ENCODE assay signal across 20 cellular contexts in the genomic region with DNA sequence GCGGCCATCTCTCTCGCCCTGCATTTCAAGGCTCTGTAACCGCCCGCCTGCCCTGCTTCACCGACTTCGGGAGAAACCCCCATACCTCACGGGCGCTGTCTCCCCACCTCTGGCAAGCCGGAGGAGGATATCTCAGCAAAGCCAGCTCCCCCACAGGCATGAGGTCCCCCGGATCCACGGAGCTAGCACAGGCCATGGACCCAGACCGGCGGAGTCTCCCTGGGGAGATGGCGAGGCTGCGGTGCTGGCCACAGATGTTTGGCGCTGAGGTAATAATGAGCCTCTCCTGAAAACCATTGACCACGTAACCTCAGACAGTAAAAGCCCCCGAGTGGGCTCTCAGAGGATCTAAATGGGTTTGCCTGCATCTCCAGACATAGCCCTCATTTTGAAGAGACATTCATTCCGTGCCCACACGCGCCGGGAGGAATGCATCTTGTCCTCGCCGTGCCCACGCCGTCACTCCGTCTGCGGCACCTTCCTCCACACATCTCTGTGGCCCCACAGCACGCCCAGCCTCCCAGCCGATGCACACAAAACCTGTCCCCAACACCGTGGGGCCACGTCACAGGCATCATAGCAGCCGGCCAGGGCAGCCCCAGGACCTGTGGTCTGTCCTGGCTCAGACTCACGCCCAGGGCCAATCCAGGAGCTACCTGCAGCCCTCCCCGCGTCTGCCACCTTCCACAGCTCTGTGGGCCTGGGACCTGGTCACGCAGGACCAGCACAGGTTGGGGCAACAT.
DNase-seq lines count a peak whose midpoint lies in the region; ATAC-seq and TF ChIP-seq lines count a peak whose summit lies in the region.
"Had no signal": no experiment of that assay in that cellular context is flagged by ENCODE, and none has a peak within 500 bp of the region (broad histone marks: within the 10 kb centered on the region; RNA-seq: fewer than 3 reads in every experiment).

No MANE protein-coding gene starts in this region.

- no peak overlapping the region for H3K27ac ChIP-seq in BLaER1
- H3K27ac ChIP-seq in VCaP = peak overlapping the region; percentile 95
- peak overlapping the region; percentile 18 for H3K27ac ChIP-seq in neuronal stem cell (replicated peaks; ENCODE audit: low read length)
- H3K27ac ChIP-seq: upper lobe of right lung had no signal

- peak overlapping the region; percentile 78 for H3K14ac ChIP-seq in neuronal stem cell (ENCODE audit: low read length)

- no peaks in the 10 kb centered on the region for H3K36me3 Mint-ChIP-seq in activated naive CD4-positive, alpha-beta T cell treated with anti-CD3 and anti-CD28 coated beads, Interleukin-2, amount 50 U/mL, for 72 hours
- H3K36me3 Mint-ChIP-seq: activated naive CD4-positive, alpha-beta T cell treated with anti-CD3 and anti-CD28 coated beads, Interleukin-2, amount 10 ng/mL, durations not matched to agents 7 days and 5 days had no signal

- peak overlapping the region; percentile 69 for H3K23ac ChIP-seq in neuronal stem cell (ENCODE audit: low read depth, low read length, poor library complexity)

- H3K9me3 Mint-ChIP-seq in activated naive CD4-positive, alpha-beta T cell treated with anti-CD3 and anti-CD28 coated beads, Interleukin-2, amount 50 U/mL, for 72 hours = no peaks in the 10 kb centered on the region
- H3K9me3 Mint-ChIP-seq: activated B cell treated with CpG ODN at 0.5 μM for 24 hours; activated naive CD4-positive, alpha-beta T cell treated with anti-CD3 and anti-CD28 coated beads, Interleukin-2, amount 10 ng/mL, durations not matched to agents 7 days and 5 days; activated T-helper 1 cell treated with anti-CD3 and anti-CD28 coated beads, Interleukin-12 subunit alpha, Interleukin-12 subunit beta, Interleukin-2, Interleukin-4 antibody, amounts not matched to agents 30 ng/mL and 10 ng/mL and 1 ng/mL, durations not matched to agents 14 hours and 24 hours and 36 hours had no signal

- peak overlapping the region; percentile 98 for H2BK15ac ChIP-seq in neuronal stem cell (ENCODE audit: low read length)

- ATAC-seq in GM19351 (IDR thresholded peaks at IDR 0.05; ENCODE audit: unreplicated experiment) = no peak
- ATAC-seq in activated naive CD4-positive, alpha-beta T cell treated with anti-CD3 and anti-CD28 coated beads, Interleukin-2, amount 50 U/mL, for 72 hours = no peak
- ATAC-seq: Panc1 had no signal

- TF ChIP-seq CTCF in VCaP (conservative IDR thresholded peaks at IDR 0.05) = no peak
- TF ChIP-seq CTCF in foreskin fibroblast (IDR thresholded peaks at IDR 0.05; ENCODE audit: low read depth, low read length) = no peak

- H3K36me3 ChIP-seq in BLaER1 (no peaks in the 10 kb centered on the region), endocrine pancreas (ENCODE audit: control insufficient read depth, insufficient read depth, low read length) (no peaks in the 10 kb centered on the region), neuronal stem cell (replicated peaks in 1 of 2; ENCODE audit: control insufficient read depth in 2 of 2, insufficient read depth in 2 of 2, low read length in 2 of 2) (no peaks in the 10 kb centered on the region)
- H3K36me3 ChIP-seq: cardiac muscle cell, upper lobe of right lung had no signal

- H3K79me1 ChIP-seq in neuronal stem cell (ENCODE audit: low read depth, low read length) = peaks cover 3% of the 10 kb centered on the region

- no peak overlapping the region for H3K27ac Mint-ChIP-seq in activated naive CD4-positive, alpha-beta T cell treated with anti-CD3 and anti-CD28 coated beads, Interleukin-2, amount 50 U/mL, for 72 hours
- H3K27ac Mint-ChIP-seq: activated B cell treated with CpG ODN at 0.5 μM for 24 hours; activated naive CD4-positive, alpha-beta T cell treated with anti-CD3 and anti-CD28 coated beads, Interleukin-2, amount 10 ng/mL, durations not matched to agents 7 days and 5 days; activated T-helper 1 cell treated with anti-CD3 and anti-CD28 coated beads, Interleukin-12 subunit alpha, Interleukin-12 subunit beta, Interleukin-2, Interleukin-4 antibody, amounts not matched to agents 30 ng/mL and 10 ng/mL and 1 ng/mL, durations not matched to agents 14 hours and 24 hours and 36 hours had no signal

- peak overlapping the region; percentile 99 for H2BK12ac ChIP-seq in neuronal stem cell (ENCODE audit: low read length)

- H3K9ac ChIP-seq in BLaER1 (no peak overlapping the region), endocrine pancreas (ENCODE audit: control insufficient read depth, insufficient read depth, low read length) (peak overlapping the region; percentile 44), neuronal stem cell (ENCODE audit: low read depth, low read length, poor library complexity) (peak overlapping the region; percentile 63)

- 0 out of 2 replicates have a peak, but pooled peaks cover 3% of the 10 kb centered on the region for H3K27me3 ChIP-seq in BLaER1
- no peaks in the 10 kb centered on the region for H3K27me3 ChIP-seq in endocrine pancreas (ENCODE audit: control insufficient read depth, insufficient read depth, low read length)
- peaks cover 0 to 97% (median 0%) of the 10 kb centered on the region in 3 experiments for H3K27me3 ChIP-seq in neuronal stem cell (ENCODE audit: control insufficient read depth in 3 of 3, insufficient read depth in 3 of 3, low read depth in 1 of 3, low read length in 3 of 3)
- H3K27me3 ChIP-seq: cardiac muscle cell had no signal

- no CpG with 5 or more reads among the region's 37 CpGs for WGBS in neuronal stem cell (ENCODE audit: extremely low coverage in 2 of 2, insufficient read length in 2 of 2, insufficient replicate concordance in 1 of 2), 2 donors

- peak overlapping the region; percentile 47 for H2BK120ac ChIP-seq in neuronal stem cell (ENCODE audit: low read depth, low read length)

- no peak overlapping the region for H2AFZ ChIP-seq in neuronal stem cell (ENCODE audit: low read length)

- no peaks in the 10 kb centered on the region for H3K9me3 ChIP-seq in BLaER1
- no peaks in the 10 kb centered on the region for H3K9me3 ChIP-seq in endocrine pancreas (ENCODE audit: control insufficient read depth, low read length)
- H3K9me3 ChIP-seq in neuronal stem cell (replicated peaks in 1 of 2; ENCODE audit: control insufficient read depth in 2 of 2, insufficient read depth in 1 of 2, low read depth in 1 of 2, low read length in 2 of 2) = no peaks in the 10 kb centered on the region
- H3K9me3 ChIP-seq: upper lobe of right lung had no signal

- DNase-seq in neuronal stem cell (ENCODE audit: low spot score) (no peak), NCI-H2196 treated with DMSO at 0.1 percent for 48 hours (lab: John Stamatoyannopoulos, UW; ENCODE audit: unreplicated experiment) (no peak), foreskin fibroblast (no peak)
- DNase-seq in activated naive CD4-positive, alpha-beta T cell treated with anti-CD3 and anti-CD28 coated beads, Interleukin-2, amount 50 U/mL, for 72 hours (ENCODE audit: low spot score in 2 of 2) = no peak
- DNase-seq: activated B cell treated with CpG ODN at 0.5 μM for 24 hours; activated CD4-positive, alpha-beta T cell treated with anti-CD3 and anti-CD28 coated beads, Interleukin-2, amount 50 U/mL, for 4 hours; activated naive CD4-positive, alpha-beta T cell treated with anti-CD3 and anti-CD28 coated beads, Interleukin-2, amount 10 ng/mL, durations not matched to agents 7 days and 5 days; GOT3; NCI-H1105 treated with DMSO at 0.1 percent for 48 hours; NCI-H1930; stimulated activated CD4-positive, alpha-beta T cell treated with anti-CD3 and anti-CD28 coated beads, Interleukin-2, amount 100 ng/mL, for 24 hours had no signal

- no peaks in the 10 kb centered on the region; the same call in 1 of the 2 replicates for H4K20me1 ChIP-seq in BLaER1

- H3K4ac ChIP-seq in neuronal stem cell (ENCODE audit: low read length) = peak overlapping the region; percentile 69

- peak overlapping the region; percentile 80 for H3K4me2 ChIP-seq in BLaER1
- no peak overlapping the region for H3K4me2 ChIP-seq in neuronal stem cell (ENCODE audit: insufficient read depth, low read length, poor library complexity, severe bottlenecking)
- H3K4me2 ChIP-seq: smooth muscle cell had no signal

- H4K8ac ChIP-seq in neuronal stem cell (ENCODE audit: low read depth, low read length) = no peak overlapping the region

- H4K91ac ChIP-seq in neuronal stem cell (ENCODE audit: low read depth, low read length, poor library complexity) = peak overlapping the region; percentile 94

- H3K4me3 ChIP-seq in BLaER1 (no peak overlapping the region), endocrine pancreas (ENCODE audit: control insufficient read depth, insufficient read depth, low read length) (no peak overlapping the region), neuronal stem cell (ENCODE audit: low read length in 2 of 2) (no peak overlapping the region), foreskin fibroblast (ENCODE audit: low read depth in 1 of 2, low read length in 2 of 2) (no peak overlapping the region)
- H3K4me3 ChIP-seq: cardiac muscle cell, smooth muscle cell, upper lobe of right lung had no signal

- H3K18ac ChIP-seq in neuronal stem cell (ENCODE audit: low read length) = peak overlapping the region; percentile 93

- H2BK5ac ChIP-seq in neuronal stem cell (ENCODE audit: low read length) = peak overlapping the region; percentile 85

- H2AK5ac ChIP-seq in neuronal stem cell (ENCODE audit: low read depth, low read length) = peak overlapping the region; percentile 100

- H3K4me1 ChIP-seq in BLaER1 (peaks cover 51% of the 10 kb centered on the region), endocrine pancreas (ENCODE audit: control insufficient read depth, insufficient read depth, low read length) (no peaks in the 10 kb centered on the region), neuronal stem cell (ENCODE audit: control insufficient read depth in 2 of 2, insufficient read depth in 1 of 2, low read depth in 1 of 2, low read length in 2 of 2) (peaks cover 14 to 36% of the 10 kb centered on the region in 2 donors)
